Comparison of ENCODE assay signal across 1 cellular context in the genomic region with DNA sequence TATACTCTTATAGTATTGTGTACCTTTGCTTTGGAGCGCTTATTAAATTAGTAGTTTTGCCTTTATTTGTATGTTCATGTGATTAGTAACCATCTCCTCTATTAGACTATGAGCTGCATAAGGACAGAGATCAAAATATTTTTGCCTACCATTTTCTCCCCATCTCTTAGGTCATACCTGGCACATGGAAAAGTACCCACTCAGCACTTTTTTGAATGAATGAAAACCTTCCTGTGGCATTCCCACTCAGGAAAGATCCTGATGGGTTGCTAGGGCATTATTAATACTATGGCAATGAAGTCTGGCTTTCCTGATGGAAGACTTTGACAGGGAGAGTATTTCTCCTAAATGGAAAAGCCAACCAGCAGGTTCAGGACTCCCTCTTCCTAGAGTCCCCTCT.
TF ChIP-seq lines count a peak whose summit lies in the region.

No MANE protein-coding gene starts in this region.

TF ChIP-seq in GM23338, 12 proteins besides CTCF, POLR2A, EP300 and RAD21 (continued from another document):
- TF ChIP-seq, protein P1, sequence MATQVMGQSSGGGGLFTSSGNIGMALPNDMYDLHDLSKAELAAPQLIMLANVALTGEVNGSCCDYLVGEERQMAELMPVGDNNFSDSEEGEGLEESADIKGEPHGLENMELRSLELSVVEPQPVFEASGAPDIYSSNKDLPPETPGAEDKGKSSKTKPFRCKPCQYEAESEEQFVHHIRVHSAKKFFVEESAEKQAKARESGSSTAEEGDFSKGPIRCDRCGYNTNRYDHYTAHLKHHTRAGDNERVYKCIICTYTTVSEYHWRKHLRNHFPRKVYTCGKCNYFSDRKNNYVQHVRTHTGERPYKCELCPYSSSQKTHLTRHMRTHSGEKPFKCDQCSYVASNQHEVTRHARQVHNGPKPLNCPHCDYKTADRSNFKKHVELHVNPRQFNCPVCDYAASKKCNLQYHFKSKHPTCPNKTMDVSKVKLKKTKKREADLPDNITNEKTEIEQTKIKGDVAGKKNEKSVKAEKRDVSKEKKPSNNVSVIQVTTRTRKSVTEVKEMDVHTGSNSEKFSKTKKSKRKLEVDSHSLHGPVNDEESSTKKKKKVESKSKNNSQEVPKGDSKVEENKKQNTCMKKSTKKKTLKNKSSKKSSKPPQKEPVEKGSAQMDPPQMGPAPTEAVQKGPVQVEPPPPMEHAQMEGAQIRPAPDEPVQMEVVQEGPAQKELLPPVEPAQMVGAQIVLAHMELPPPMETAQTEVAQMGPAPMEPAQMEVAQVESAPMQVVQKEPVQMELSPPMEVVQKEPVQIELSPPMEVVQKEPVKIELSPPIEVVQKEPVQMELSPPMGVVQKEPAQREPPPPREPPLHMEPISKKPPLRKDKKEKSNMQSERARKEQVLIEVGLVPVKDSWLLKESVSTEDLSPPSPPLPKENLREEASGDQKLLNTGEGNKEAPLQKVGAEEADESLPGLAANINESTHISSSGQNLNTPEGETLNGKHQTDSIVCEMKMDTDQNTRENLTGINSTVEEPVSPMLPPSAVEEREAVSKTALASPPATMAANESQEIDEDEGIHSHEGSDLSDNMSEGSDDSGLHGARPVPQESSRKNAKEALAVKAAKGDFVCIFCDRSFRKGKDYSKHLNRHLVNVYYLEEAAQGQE (IDR thresholded peaks at IDR 0.05; ENCODE audit: unreplicated experiment), result no peak
- TF ChIP-seq STAT1 (IDR thresholded peaks at IDR 0.05; ENCODE audit: unreplicated experiment) (no peak), ZNF331 (CRISPR knock-in tag; IDR thresholded peaks at IDR 0.05; ENCODE audit: low read depth) (no peak)
TF ChIP-seq in GM23338: peak in this region for 0.
